ENCODE assay signal across 8 cellular contexts in genomic region chr19:13731147-13731964, GRCh38. TPM values are rescaled to one million over a fixed set of nuclear protein-coding genes. Genes with fewer than 3 reads are reported as not detected.
DNase-seq lines count a peak whose midpoint lies in the region; ATAC-seq and TF ChIP-seq lines count a peak whose summit lies in the region.

No MANE protein-coding gene starts in this region.

- DNase-seq in NCI-H2029 treated with DMSO at 0.1 percent for 48 hours (lab: John Stamatoyannopoulos, UW) (peak; percentile 88), T1000 (lab: John Stamatoyannopoulos, UW) (peak; percentile 84), astrocyte of the spinal cord (ENCODE audit: low read depth, low spot score) (peak; percentile 98), hippocampal formation (lab: John Stamatoyannopoulos, UW) (peak; percentile 97 to 98), renal cortical epithelial cell (ENCODE audit: low read depth) (peak; percentile 100)

- peak overlapping the region; percentile 64 for H3K4me3 ChIP-seq in astrocyte of the spinal cord (ENCODE audit: low read depth, low read length)

- no peak for TF ChIP-seq CTCF in astrocyte of the spinal cord (IDR thresholded peaks at IDR 0.05; ENCODE audit: low read depth, low read length)

- in situ Hi-C loops in astrocyte of the spinal cord (cut with HindIII; ENCODE audit: low sequenced_read_pairs) = no loop called here

- peak; percentile 84 for TF ChIP-seq POLR2A in GM18505 (IDR thresholded peaks at IDR 0.05; ENCODE audit: borderline replicate concordance, extremely low read depth, insufficient read depth, insufficient read length)

- ATAC-seq in GM18505 (IDR thresholded peaks at IDR 0.05; ENCODE audit: unreplicated experiment) = peak; percentile 94
- ATAC-seq in HG02981 (IDR thresholded peaks at IDR 0.05; ENCODE audit: unreplicated experiment) = peak; percentile 95
- no peak for ATAC-seq in GM18519 (IDR thresholded peaks at IDR 0.05; ENCODE audit: low FRiP score, unreplicated experiment)

RNA-seq across cellular contexts. Expression of gene MRI1, which starts 33.0 kb away (rescaled TPM):
- 29.0 and 33.1 TPM in 2 replicates for total RNA-seq in renal cortical epithelial cell

RNA-seq across cellular contexts. Expression of gene C19orf53, which starts 42.9 kb away (rescaled TPM):
- total RNA-seq in renal cortical epithelial cell = 46.7 and 48.2 TPM in 2 replicates
